13 cellular contexts compared by ENCODE assay signal in the genomic region with DNA sequence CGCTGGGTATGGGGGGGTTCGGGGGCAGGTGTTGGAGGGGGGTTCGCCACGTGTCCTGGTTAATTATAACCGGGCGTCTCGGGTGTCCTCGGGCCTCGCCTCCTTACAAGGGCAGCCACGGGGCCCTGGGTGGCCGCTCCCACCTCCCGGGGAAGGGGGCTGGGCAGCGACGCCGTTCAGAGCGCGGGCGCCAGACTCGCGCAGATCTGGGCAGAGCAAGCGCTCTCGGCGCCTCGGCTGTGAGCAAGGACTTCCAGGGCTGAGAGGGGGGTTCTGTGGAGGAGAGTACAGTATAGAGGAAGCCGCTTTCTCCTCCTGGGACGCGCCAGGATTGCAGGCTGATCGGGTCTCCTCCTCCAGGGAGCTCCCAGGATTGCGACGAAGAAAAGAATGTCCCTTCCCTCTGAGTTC. TPM values are rescaled to one million over a fixed set of nuclear protein-coding genes. Genes with fewer than 3 reads are reported as not detected.
DNase-seq lines count a peak whose midpoint lies in the region; ATAC-seq and TF ChIP-seq lines count a peak whose summit lies in the region.
"Had no signal": no experiment of that assay in that cellular context is flagged by ENCODE, and none has a peak within 500 bp of the region (broad histone marks: within the 10 kb centered on the region; RNA-seq: fewer than 3 reads in every experiment).

No MANE protein-coding gene starts in this region.

- TF ChIP-seq CTCF in AG09309 (IDR thresholded peaks at IDR 0.05; ENCODE audit: control insufficient read depth, insufficient read depth, low read depth, low read length, missing control alignments) (no peak), fibroblast of villous mesenchyme (IDR thresholded peaks at IDR 0.05; ENCODE audit: insufficient read depth, low read depth, low read length) (no peak)

- no peak overlapping the region for H3K4me3 Mint-ChIP-seq in activated CD8-positive, alpha-beta memory T cell treated with anti-CD3 and anti-CD28 coated beads, Interleukin-2, amount 10 ng/mL, durations not matched to agents 7 days and 5 days

- peaks cover 3% of the 10 kb centered on the region for H3K4me1 Mint-ChIP-seq in activated CD8-positive, alpha-beta memory T cell treated with anti-CD3 and anti-CD28 coated beads, Interleukin-2, amount 10 ng/mL, durations not matched to agents 7 days and 5 days

- no peak overlapping the region for H3K27ac Mint-ChIP-seq in activated CD8-positive, alpha-beta memory T cell treated with anti-CD3 and anti-CD28 coated beads, Interleukin-2, amount 10 ng/mL, durations not matched to agents 7 days and 5 days

- no peak for ATAC-seq in HG02973 (IDR thresholded peaks at IDR 0.05; ENCODE audit: unreplicated experiment)
- no peak for ATAC-seq in activated CD8-positive, alpha-beta memory T cell treated with anti-CD3 and anti-CD28 coated beads, Interleukin-2, amount 10 ng/mL, durations not matched to agents 7 days and 5 days

- H3K27me3 Mint-ChIP-seq in activated CD8-positive, alpha-beta memory T cell treated with anti-CD3 and anti-CD28 coated beads, Interleukin-2, amount 10 ng/mL, durations not matched to agents 7 days and 5 days, result peaks cover 32% of the 10 kb centered on the region

- CTCF ChIA-PET in activated CD8-positive, alpha-beta memory T cell treated with anti-CD3 and anti-CD28 coated beads, Interleukin-2, amount 10 ng/mL, durations not matched to agents 7 days and 5 days (lab: Charles Lee), result interaction anchor here (2.0 kb wide), 1 partner anchor 14 kb away, joined by 6 read pairs; no protein-coding TSS in a partner anchor

- no peaks in the 10 kb centered on the region for H3K9me3 Mint-ChIP-seq in activated CD8-positive, alpha-beta memory T cell treated with anti-CD3 and anti-CD28 coated beads, Interleukin-2, amount 10 ng/mL, durations not matched to agents 7 days and 5 days (ENCODE audit: low read depth)

- DNase-seq in AG09309 (ENCODE audit: low read depth), result no peak
- DNase-seq in HuH-7.5 (ENCODE audit: low spot score), result peak; percentile 66
- no peak for DNase-seq in fibroblast of villous mesenchyme (ENCODE audit: low read depth)
- DNase-seq in myocyte (ENCODE audit: low read depth), result peak; percentile 95
- no peak for DNase-seq in NCI-H1092 treated with DMSO at 0.1 percent for 48 hours (lab: John Stamatoyannopoulos, UW)
- DNase-seq in activated T-cell treated with anti-CD3 and anti-CD28 coated beads for 4 hours, result no peak
- DNase-seq in activated CD8-positive, alpha-beta memory T cell treated with anti-CD3 and anti-CD28 coated beads, Interleukin-2, amount 10 ng/mL, durations not matched to agents 7 days and 5 days, result no peak
- DNase-seq: HCEC 1CT, ovary had no signal

- H3K4me3 ChIP-seq in AG09309 (ENCODE audit: control insufficient read depth, low read depth, low read length) (peak overlapping the region; percentile 5), fibroblast of villous mesenchyme (ENCODE audit: low read depth, low read length) (peak overlapping the region; percentile 37)
- H3K4me3 ChIP-seq: ovary had no signal

- no peaks in the 10 kb centered on the region for H3K36me3 Mint-ChIP-seq in activated CD8-positive, alpha-beta memory T cell treated with anti-CD3 and anti-CD28 coated beads, Interleukin-2, amount 10 ng/mL, durations not matched to agents 7 days and 5 days

RNA-seq across cellular contexts. Expression of gene CKM, which starts 1.0 kb away (rescaled TPM):
- total RNA-seq in fibroblast of villous mesenchyme (0.43 TPM in 1 of 2 replicates, not detected in the other), myocyte (1,914 and 2,511 TPM in 2 replicates)
- polyA plus RNA-seq in myocyte (2012), result 252 TPM
- not detected for total RNA-seq in activated CD8-positive, alpha-beta memory T cell treated with anti-CD3 and anti-CD28 coated beads, Interleukin-2, amount 10 ng/mL, durations not matched to agents 7 days and 5 days
- total RNA-seq: activated CD8-positive, alpha-beta memory T cell treated with anti-CD3 and anti-CD28 coated beads for 36 hours; ascending aorta; SK-MEL-5 had no signal

RNA-seq across cellular contexts. Expression of gene KLC3, which starts 16.9 kb away (rescaled TPM):
- 0.32 TPM in 1 of 2 replicates, not detected in the other for total RNA-seq in fibroblast of villous mesenchyme
- total RNA-seq in myocyte, result not detected in 2 replicates
- 0.09 TPM for polyA plus RNA-seq in myocyte (2012)
- not detected for total RNA-seq in activated CD8-positive, alpha-beta memory T cell treated with anti-CD3 and anti-CD28 coated beads, Interleukin-2, amount 10 ng/mL, durations not matched to agents 7 days and 5 days
- total RNA-seq: activated CD8-positive, alpha-beta memory T cell treated with anti-CD3 and anti-CD28 coated beads for 36 hours; ascending aorta had no signal

RNA-seq across cellular contexts. Expression of gene ERCC2, which starts 46.7 kb away (rescaled TPM):
- total RNA-seq in fibroblast of villous mesenchyme, result 53.5 and 73.0 TPM in 2 replicates
- 17.3 and 20.6 TPM in 2 replicates for total RNA-seq in myocyte
- 49.1 TPM for polyA plus RNA-seq in myocyte (2012)
- 10 to 100 TPM; 26.1 to 26.8 TPM for total RNA-seq in activated CD8-positive, alpha-beta memory T cell treated with anti-CD3 and anti-CD28 coated beads, Interleukin-2, amount 10 ng/mL, durations not matched to agents 7 days and 5 days

Comparison
In these comparisons a context has a peak if more than half of its experiments do, and no peak if none do; other contexts are left out.
1. DNase-seq: peak in HuH-7.5 (single experiment) and myocyte (single experiment); none in AG09309 (single experiment), fibroblast of villous mesenchyme (single experiment), NCI-H1092 treated with DMSO at 0.1 percent for 48 hours (single experiment), activated T-cell treated with anti-CD3 and anti-CD28 coated beads for 4 hours (single experiment) and activated CD8-positive, alpha-beta memory T cell treated with anti-CD3 and anti-CD28 coated beads, Interleukin-2, amount 10 ng/mL, durations not matched to agents 7 days and 5 days (single experiment).
2. RNA of gene CKM, which starts 1.0 kb away (total RNA-seq): 1,914 to 2,511 TPM in myocyte; 0.43 TPM in fibroblast of villous mesenchyme and not detected in activated CD8-positive, alpha-beta memory T cell treated with anti-CD3 and anti-CD28 coated beads, Interleukin-2, amount 10 ng/mL, durations not matched to agents 7 days and 5 days; every median in the first group is over 1,000 times any median in the second.